ENCODE assay signal across 9 cellular contexts in genomic region chr17:19371259-19372003, GRCh38. TPM values are rescaled to one million over a fixed set of nuclear protein-coding genes. Genes with fewer than 3 reads are reported as not detected.
DNase-seq lines count a peak whose midpoint lies in the region; ATAC-seq and TF ChIP-seq lines count a peak whose summit lies in the region.
"Had no signal": no experiment of that assay in that cellular context is flagged by ENCODE, and none has a peak within 500 bp of the region (broad histone marks: within the 10 kb centered on the region; RNA-seq: fewer than 3 reads in every experiment).

No MANE protein-coding gene starts in this region.

- H3K27me3 Mint-ChIP-seq in activated T-helper 17 cell treated with anti-CD3 and anti-CD28 coated beads, Interleukin-2, amount 50 U/mL, for 72 hours: no peaks in the 10 kb centered on the region
- H3K27me3 Mint-ChIP-seq in naive B cell: no peaks in the 10 kb centered on the region

- peaks cover 48% of the 10 kb centered on the region for H4K20me1 ChIP-seq in BLaER1
- no peaks in the 10 kb centered on the region for H4K20me1 ChIP-seq in hepatocyte (ENCODE audit: insufficient read depth, poor library complexity, severe bottlenecking)

- H3K9me3 ChIP-seq in BLaER1 (no peaks in the 10 kb centered on the region), hepatocyte (ENCODE audit: low read depth) (no peaks in the 10 kb centered on the region)

- H3K4me2 ChIP-seq in BLaER1 (peak overlapping the region; percentile 85), hepatocyte (no peak overlapping the region)

- no peak overlapping the region for H3K27ac ChIP-seq in BLaER1
- H3K27ac ChIP-seq in hepatocyte: no peak overlapping the region

- no peaks in the 10 kb centered on the region for H3K79me2 ChIP-seq in hepatocyte

- no peaks in the 10 kb centered on the region for H3K36me3 ChIP-seq in BLaER1
- no peaks in the 10 kb centered on the region for H3K36me3 ChIP-seq in hepatocyte (replicated peaks; ENCODE audit: insufficient read depth, low read depth)

- H3K27me3 ChIP-seq in BLaER1: no peaks in the 10 kb centered on the region
- H3K27me3 ChIP-seq in hepatocyte: no peaks in the 10 kb centered on the region

- peak overlapping the region; percentile 77 for H3K4me3 Mint-ChIP-seq in activated T-helper 17 cell treated with anti-CD3 and anti-CD28 coated beads, Interleukin-2, amount 50 U/mL, for 72 hours
- H3K4me3 Mint-ChIP-seq in naive B cell: peak overlapping the region in 7 of 8 donors; percentile 42 to 84 (median 76)

- no peak overlapping the region for H3K27ac Mint-ChIP-seq in activated T-helper 17 cell treated with anti-CD3 and anti-CD28 coated beads, Interleukin-2, amount 50 U/mL, for 72 hours
- H3K27ac Mint-ChIP-seq in naive B cell: peak overlapping the region in 4 of 6 donors; percentile 32 to 97 (median 88)

- H3K4me1 Mint-ChIP-seq in activated T-helper 17 cell treated with anti-CD3 and anti-CD28 coated beads, Interleukin-2, amount 50 U/mL, for 72 hours: peaks cover 24% of the 10 kb centered on the region
- H3K4me1 Mint-ChIP-seq in naive B cell: peaks cover 35 to 45% (median 45%) of the 10 kb centered on the region in 3 donors

- H3K9ac ChIP-seq in BLaER1: no peak overlapping the region

- 91% methylated on average over 7 of the region's 7 CpGs for WGBS in hepatocyte (ENCODE audit: low lambda C conversion rate, missing lambda C conversion rate)

- H3K4me3 ChIP-seq in BLaER1 (no peak overlapping the region), hepatocyte (no peak overlapping the region)

- H2AFZ ChIP-seq in hepatocyte: no peak overlapping the region

- H3K4me1 ChIP-seq in BLaER1 (peaks cover 37% of the 10 kb centered on the region), hepatocyte (ENCODE audit: insufficient read depth) (no peaks in the 10 kb centered on the region)

- H3K9me3 Mint-ChIP-seq in activated T-helper 17 cell treated with anti-CD3 and anti-CD28 coated beads, Interleukin-2, amount 50 U/mL, for 72 hours: no peaks in the 10 kb centered on the region
- H3K9me3 Mint-ChIP-seq in naive B cell: no peaks in the 10 kb centered on the region

- H3K9me2 ChIP-seq in hepatocyte (replicated peaks; ENCODE audit: insufficient read depth): no peaks in the 10 kb centered on the region

- no peak for ATAC-seq in activated T-helper 17 cell treated with anti-CD3 and anti-CD28 coated beads, Interleukin-2, amount 50 U/mL, for 72 hours (replicated peaks)
- ATAC-seq in naive B cell (ENCODE audit: low read depth in 2 of 2) (no peak), GM19023 (IDR thresholded peaks at IDR 0.05; ENCODE audit: unreplicated experiment) (no peak)
- ATAC-seq: SK-N-SH treated with all-trans-retinoic acid at 6 μM for 48 hours had no signal

- DNase-seq in CMK (ENCODE audit: low read depth): peak; percentile 46
- no peak for DNase-seq in naive B cell
- no peak for DNase-seq in hepatocyte (ENCODE audit: low spot score)
- DNase-seq in NCI-H1048 (lab: John Stamatoyannopoulos, UW): no peak

- TF ChIP-seq CTCF in hepatocyte (IDR thresholded peaks at IDR 0.05; ENCODE audit: poor library complexity): no peak

- no peaks in the 10 kb centered on the region for H3K36me3 Mint-ChIP-seq in activated T-helper 17 cell treated with anti-CD3 and anti-CD28 coated beads, Interleukin-2, amount 50 U/mL, for 72 hours (ENCODE audit: low read depth)
- H3K36me3 Mint-ChIP-seq in naive B cell: no peaks in the 10 kb centered on the region

RNA-seq across cellular contexts. Expression of gene MAPK7, which starts 6.9 kb away (rescaled TPM):
- total RNA-seq in activated T-helper 17 cell treated with anti-CD3 and anti-CD28 coated beads, Interleukin-2, amount 50 U/mL, for 72 hours: 10 to 100 TPM; 22.1 to 39.3 TPM
- polyA plus RNA-seq in naive B cell (ENCODE audit: low read depth in 6 of 6) (10 to 100 TPM in 1 of 6 donors, 1 to 10 TPM in 5; 3.5 to 11.3 (median 7.3) TPM), hepatocyte (36.9 and 49.0 TPM in 2 replicates)
- total RNA-seq in hepatocyte: 19.9 and 26.1 TPM in 2 replicates

RNA-seq across cellular contexts. Expression of gene B9D1, which starts 8.9 kb away (rescaled TPM):
- 1 to 10 TPM; 2.8 to 3.4 TPM for total RNA-seq in activated T-helper 17 cell treated with anti-CD3 and anti-CD28 coated beads, Interleukin-2, amount 50 U/mL, for 72 hours
- polyA plus RNA-seq in naive B cell (ENCODE audit: low read depth in 6 of 6): 1 to 10 TPM; 1.2 to 4.1 (median 1.6) TPM
- 19.0 and 29.6 TPM in 2 replicates for total RNA-seq in hepatocyte
- polyA plus RNA-seq in hepatocyte: 30.8 and 51.3 TPM in 2 replicates

RNA-seq across cellular contexts. Expression of gene MFAP4, which starts 15.6 kb away (rescaled TPM):
- not detected for total RNA-seq in activated T-helper 17 cell treated with anti-CD3 and anti-CD28 coated beads, Interleukin-2, amount 50 U/mL, for 72 hours
- not detected for polyA plus RNA-seq in naive B cell (ENCODE audit: low read depth in 6 of 6)
- total RNA-seq in hepatocyte: 360 and 362 TPM in 2 replicates
- 739 and 801 TPM in 2 replicates for polyA plus RNA-seq in hepatocyte
- total RNA-seq: mononuclear cell had no signal

RNA-seq across cellular contexts. Expression of gene RNF112, which starts 39.6 kb away (rescaled TPM):
- 1 to 10 TPM in 1 of 2 donors, under 1 TPM in 1; 0.56 to 3.1 TPM for total RNA-seq in activated T-helper 17 cell treated with anti-CD3 and anti-CD28 coated beads, Interleukin-2, amount 50 U/mL, for 72 hours
- polyA plus RNA-seq in naive B cell (ENCODE audit: low read depth in 6 of 6) (not detected), hepatocyte (8.6 and 11.3 TPM in 2 replicates)
- 5.4 and 7.8 TPM in 2 replicates for total RNA-seq in hepatocyte

Comparison
In these comparisons a context has a peak if more than half of its experiments do, and no peak if none do; other contexts are left out.
1. RNA of gene MFAP4, which starts 15.6 kb away (total RNA-seq): 360 to 362 TPM in hepatocyte; not detected in activated T-helper 17 cell treated with anti-CD3 and anti-CD28 coated beads, Interleukin-2, amount 50 U/mL, for 72 hours; every median in the first group is over 100 times any median in the second.